In the genomic region with DNA sequence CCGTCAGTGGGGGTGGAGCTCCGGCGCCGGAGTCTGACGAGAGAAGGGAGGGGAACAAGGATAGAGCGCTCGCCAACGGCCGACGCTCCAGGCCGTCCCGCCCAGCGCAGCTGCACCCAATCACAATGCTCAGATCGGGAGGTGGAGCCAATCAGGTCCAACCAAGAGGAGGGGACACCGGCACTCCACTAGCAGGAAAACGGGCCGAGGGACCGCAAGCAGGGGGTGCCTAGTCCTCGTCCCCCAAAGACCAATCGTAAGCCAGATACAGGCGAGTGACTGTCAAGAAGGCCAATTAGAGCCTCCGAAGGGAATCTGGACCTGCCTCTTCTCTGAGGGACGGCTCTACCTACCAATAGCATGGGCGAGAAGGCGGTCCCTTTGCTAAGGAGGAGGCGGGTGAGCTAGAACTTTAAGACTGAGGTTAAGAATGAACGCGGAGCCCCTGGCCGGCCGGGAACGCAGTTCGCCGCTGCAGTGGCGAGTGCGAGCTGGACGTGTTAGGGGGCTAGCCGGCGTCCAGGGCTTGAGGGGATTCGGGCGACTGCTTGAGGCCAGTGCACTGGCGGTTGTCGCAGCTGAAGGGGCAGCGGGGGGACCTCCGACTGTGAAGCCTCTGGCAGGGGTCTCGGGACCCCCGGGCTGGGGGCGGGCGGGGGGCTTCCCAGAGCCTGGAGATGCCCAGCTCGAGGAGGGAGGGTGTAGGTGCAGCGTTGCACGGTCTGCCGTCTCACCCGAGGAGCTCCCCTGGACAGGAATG, we compare ENCODE assay signal across 1 cellular context.
TF ChIP-seq lines count a peak whose summit lies in the region.

A gene with protein sequence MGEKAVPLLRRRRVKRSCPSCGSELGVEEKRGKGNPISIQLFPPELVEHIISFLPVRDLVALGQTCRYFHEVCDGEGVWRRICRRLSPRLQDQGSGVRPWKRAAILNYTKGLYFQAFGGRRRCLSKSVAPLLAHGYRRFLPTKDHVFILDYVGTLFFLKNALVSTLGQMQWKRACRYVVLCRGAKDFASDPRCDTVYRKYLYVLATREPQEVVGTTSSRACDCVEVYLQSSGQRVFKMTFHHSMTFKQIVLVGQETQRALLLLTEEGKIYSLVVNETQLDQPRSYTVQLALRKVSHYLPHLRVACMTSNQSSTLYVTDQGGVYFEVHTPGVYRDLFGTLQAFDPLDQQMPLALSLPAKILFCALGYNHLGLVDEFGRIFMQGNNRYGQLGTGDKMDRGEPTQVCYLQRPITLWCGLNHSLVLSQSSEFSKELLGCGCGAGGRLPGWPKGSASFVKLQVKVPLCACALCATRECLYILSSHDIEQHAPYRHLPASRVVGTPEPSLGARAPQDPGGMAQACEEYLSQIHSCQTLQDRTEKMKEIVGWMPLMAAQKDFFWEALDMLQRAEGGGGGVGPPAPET (plus strand): TSS at position 63 of the 760 bp plus-strand sequence. CDS start 298 bp downstream, at position 361.

TF ChIP-seq in HepG2, 621 proteins besides CTCF, POLR2A, EP300 and RAD21 (continued from another document and continues in another):
- TF ChIP-seq, protein P1, sequence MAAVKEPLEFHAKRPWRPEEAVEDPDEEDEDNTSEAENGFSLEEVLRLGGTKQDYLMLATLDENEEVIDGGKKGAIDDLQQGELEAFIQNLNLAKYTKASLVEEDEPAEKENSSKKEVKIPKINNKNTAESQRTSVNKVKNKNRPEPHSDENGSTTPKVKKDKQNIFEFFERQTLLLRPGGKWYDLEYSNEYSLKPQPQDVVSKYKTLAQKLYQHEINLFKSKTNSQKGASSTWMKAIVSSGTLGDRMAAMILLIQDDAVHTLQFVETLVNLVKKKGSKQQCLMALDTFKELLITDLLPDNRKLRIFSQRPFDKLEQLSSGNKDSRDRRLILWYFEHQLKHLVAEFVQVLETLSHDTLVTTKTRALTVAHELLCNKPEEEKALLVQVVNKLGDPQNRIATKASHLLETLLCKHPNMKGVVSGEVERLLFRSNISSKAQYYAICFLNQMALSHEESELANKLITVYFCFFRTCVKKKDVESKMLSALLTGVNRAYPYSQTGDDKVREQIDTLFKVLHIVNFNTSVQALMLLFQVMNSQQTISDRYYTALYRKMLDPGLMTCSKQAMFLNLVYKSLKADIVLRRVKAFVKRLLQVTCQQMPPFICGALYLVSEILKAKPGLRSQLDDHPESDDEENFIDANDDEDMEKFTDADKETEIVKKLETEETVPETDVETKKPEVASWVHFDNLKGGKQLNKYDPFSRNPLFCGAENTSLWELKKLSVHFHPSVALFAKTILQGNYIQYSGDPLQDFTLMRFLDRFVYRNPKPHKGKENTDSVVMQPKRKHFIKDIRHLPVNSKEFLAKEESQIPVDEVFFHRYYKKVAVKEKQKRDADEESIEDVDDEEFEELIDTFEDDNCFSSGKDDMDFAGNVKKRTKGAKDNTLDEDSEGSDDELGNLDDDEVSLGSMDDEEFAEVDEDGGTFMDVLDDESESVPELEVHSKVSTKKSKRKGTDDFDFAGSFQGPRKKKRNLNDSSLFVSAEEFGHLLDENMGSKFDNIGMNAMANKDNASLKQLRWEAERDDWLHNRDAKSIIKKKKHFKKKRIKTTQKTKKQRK (IDR thresholded peaks at IDR 0.05; ENCODE audit: low read length): peak; percentile 99
- TF ChIP-seq SP5 (CRISPR knock-in tag; IDR thresholded peaks at IDR 0.05; ENCODE audit: borderline replicate concordance, low read depth): 0 out of 2 replicates have a peak, but pooled peaks have one; percentile 6
- no peak for TF ChIP-seq ZNF644 (CRISPR knock-in tag; IDR thresholded peaks at IDR 0.05; ENCODE audit: low read depth)
- no peak for TF ChIP-seq CBX1 (IDR thresholded peaks at IDR 0.05; ENCODE audit: low read depth)
- TF ChIP-seq, protein P2, sequence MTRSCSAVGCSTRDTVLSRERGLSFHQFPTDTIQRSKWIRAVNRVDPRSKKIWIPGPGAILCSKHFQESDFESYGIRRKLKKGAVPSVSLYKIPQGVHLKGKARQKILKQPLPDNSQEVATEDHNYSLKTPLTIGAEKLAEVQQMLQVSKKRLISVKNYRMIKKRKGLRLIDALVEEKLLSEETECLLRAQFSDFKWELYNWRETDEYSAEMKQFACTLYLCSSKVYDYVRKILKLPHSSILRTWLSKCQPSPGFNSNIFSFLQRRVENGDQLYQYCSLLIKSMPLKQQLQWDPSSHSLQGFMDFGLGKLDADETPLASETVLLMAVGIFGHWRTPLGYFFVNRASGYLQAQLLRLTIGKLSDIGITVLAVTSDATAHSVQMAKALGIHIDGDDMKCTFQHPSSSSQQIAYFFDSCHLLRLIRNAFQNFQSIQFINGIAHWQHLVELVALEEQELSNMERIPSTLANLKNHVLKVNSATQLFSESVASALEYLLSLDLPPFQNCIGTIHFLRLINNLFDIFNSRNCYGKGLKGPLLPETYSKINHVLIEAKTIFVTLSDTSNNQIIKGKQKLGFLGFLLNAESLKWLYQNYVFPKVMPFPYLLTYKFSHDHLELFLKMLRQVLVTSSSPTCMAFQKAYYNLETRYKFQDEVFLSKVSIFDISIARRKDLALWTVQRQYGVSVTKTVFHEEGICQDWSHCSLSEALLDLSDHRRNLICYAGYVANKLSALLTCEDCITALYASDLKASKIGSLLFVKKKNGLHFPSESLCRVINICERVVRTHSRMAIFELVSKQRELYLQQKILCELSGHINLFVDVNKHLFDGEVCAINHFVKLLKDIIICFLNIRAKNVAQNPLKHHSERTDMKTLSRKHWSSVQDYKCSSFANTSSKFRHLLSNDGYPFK (CRISPR knock-in tag; IDR thresholded peaks at IDR 0.05; ENCODE audit: borderline replicate concordance): no peak
- TF ChIP-seq ISL2 (CRISPR knock-in tag; IDR thresholded peaks at IDR 0.05): peak; percentile 19
- TF ChIP-seq NBN (conservative IDR thresholded peaks at IDR 0.05): no peak
- TF ChIP-seq KMT2B (CRISPR knock-in tag; IDR thresholded peaks at IDR 0.05): no peak
- TF ChIP-seq CREB1 (IDR thresholded peaks at IDR 0.05): peak; percentile 91
- TF ChIP-seq CREB1 (CRISPR knock-in tag; IDR thresholded peaks at IDR 0.05): peak; percentile 93
- peak; percentile 27; the same call in 1 of the 2 replicates for TF ChIP-seq ELF3 (CRISPR knock-in tag; IDR thresholded peaks at IDR 0.05)
- 0 out of 2 replicates have a peak, but pooled peaks have one; percentile 49 for TF ChIP-seq SIN3A (IDR thresholded peaks at IDR 0.05; ENCODE audit: borderline replicate concordance, low read depth, low read length)
- TF ChIP-seq RARA (CRISPR knock-in tag; IDR thresholded peaks at IDR 0.05): no peak
- peak; percentile 2 for TF ChIP-seq PHF5A (CRISPR knock-in tag; IDR thresholded peaks at IDR 0.05; ENCODE audit: low read depth, unreplicated experiment)
- TF ChIP-seq ZNF124 (CRISPR knock-in tag; IDR thresholded peaks at IDR 0.05): peak; percentile 48; the same call in 1 of the 2 replicates
- TF ChIP-seq, protein P3, sequence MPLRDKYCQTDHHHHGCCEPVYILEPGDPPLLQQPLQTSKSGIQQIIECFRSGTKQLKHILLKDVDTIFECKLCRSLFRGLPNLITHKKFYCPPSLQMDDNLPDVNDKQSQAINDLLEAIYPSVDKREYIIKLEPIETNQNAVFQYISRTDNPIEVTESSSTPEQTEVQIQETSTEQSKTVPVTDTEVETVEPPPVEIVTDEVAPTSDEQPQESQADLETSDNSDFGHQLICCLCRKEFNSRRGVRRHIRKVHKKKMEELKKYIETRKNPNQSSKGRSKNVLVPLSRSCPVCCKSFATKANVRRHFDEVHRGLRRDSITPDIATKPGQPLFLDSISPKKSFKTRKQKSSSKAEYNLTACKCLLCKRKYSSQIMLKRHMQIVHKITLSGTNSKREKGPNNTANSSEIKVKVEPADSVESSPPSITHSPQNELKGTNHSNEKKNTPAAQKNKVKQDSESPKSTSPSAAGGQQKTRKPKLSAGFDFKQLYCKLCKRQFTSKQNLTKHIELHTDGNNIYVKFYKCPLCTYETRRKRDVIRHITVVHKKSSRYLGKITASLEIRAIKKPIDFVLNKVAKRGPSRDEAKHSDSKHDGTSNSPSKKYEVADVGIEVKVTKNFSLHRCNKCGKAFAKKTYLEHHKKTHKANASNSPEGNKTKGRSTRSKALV (CRISPR knock-in tag; IDR thresholded peaks at IDR 0.05): no peak
- TF ChIP-seq, protein P4, sequence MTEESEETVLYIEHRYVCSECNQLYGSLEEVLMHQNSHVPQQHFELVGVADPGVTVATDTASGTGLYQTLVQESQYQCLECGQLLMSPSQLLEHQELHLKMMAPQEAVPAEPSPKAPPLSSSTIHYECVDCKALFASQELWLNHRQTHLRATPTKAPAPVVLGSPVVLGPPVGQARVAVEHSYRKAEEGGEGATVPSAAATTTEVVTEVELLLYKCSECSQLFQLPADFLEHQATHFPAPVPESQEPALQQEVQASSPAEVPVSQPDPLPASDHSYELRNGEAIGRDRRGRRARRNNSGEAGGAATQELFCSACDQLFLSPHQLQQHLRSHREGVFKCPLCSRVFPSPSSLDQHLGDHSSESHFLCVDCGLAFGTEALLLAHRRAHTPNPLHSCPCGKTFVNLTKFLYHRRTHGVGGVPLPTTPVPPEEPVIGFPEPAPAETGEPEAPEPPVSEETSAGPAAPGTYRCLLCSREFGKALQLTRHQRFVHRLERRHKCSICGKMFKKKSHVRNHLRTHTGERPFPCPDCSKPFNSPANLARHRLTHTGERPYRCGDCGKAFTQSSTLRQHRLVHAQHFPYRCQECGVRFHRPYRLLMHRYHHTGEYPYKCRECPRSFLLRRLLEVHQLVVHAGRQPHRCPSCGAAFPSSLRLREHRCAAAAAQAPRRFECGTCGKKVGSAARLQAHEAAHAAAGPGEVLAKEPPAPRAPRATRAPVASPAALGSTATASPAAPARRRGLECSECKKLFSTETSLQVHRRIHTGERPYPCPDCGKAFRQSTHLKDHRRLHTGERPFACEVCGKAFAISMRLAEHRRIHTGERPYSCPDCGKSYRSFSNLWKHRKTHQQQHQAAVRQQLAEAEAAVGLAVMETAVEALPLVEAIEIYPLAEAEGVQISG (CRISPR knock-in tag; IDR thresholded peaks at IDR 0.05): peak; percentile 9; the same call in 1 of the 2 replicates
- peak; percentile 38; the same call in 1 of the 2 replicates for TF ChIP-seq TSC22D2 (CRISPR knock-in tag; IDR thresholded peaks at IDR 0.05; ENCODE audit: borderline replicate concordance)
- TF ChIP-seq TCF7 (IDR thresholded peaks at IDR 0.05; ENCODE audit: low read depth): no peak
- 0 out of 2 replicates have a peak, but pooled peaks have one; percentile 38 for TF ChIP-seq PCBP1 (IDR thresholded peaks at IDR 0.05; ENCODE audit: borderline replicate concordance, low read depth, low read length)
- TF ChIP-seq SOX6 (IDR thresholded peaks at IDR 0.05): no peak
- TF ChIP-seq SOX6 (CRISPR knock-in tag; IDR thresholded peaks at IDR 0.05): 0 out of 2 replicates have a peak, but pooled peaks have one; percentile 23
- TF ChIP-seq ZNF430 (CRISPR knock-in tag; IDR thresholded peaks at IDR 0.05): 0 out of 2 replicates have a peak, but pooled peaks have one; percentile 28
- peak; percentile 81 for TF ChIP-seq CREM (IDR thresholded peaks at IDR 0.05)
- TF ChIP-seq CREM (CRISPR knock-in tag; IDR thresholded peaks at IDR 0.05): no peak
- TF ChIP-seq CBFB (CRISPR knock-in tag; IDR thresholded peaks at IDR 0.05): no peak
- TF ChIP-seq RBFOX2 (IDR thresholded peaks at IDR 0.05; ENCODE audit: low read depth, low read length): peak; percentile 47
- TF ChIP-seq SP2 (CRISPR knock-in tag; IDR thresholded peaks at IDR 0.05): peak; percentile 99
- peak; percentile 98 for TF ChIP-seq NFYC (CRISPR knock-in tag; IDR thresholded peaks at IDR 0.05)
- TF ChIP-seq ZFP41 (CRISPR knock-in tag; IDR thresholded peaks at IDR 0.05; ENCODE audit: borderline replicate concordance): no peak
- TF ChIP-seq, protein P5, sequence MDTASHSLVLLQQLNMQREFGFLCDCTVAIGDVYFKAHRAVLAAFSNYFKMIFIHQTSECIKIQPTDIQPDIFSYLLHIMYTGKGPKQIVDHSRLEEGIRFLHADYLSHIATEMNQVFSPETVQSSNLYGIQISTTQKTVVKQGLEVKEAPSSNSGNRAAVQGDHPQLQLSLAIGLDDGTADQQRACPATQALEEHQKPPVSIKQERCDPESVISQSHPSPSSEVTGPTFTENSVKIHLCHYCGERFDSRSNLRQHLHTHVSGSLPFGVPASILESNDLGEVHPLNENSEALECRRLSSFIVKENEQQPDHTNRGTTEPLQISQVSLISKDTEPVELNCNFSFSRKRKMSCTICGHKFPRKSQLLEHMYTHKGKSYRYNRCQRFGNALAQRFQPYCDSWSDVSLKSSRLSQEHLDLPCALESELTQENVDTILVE (CRISPR knock-in tag; IDR thresholded peaks at IDR 0.05): peak; percentile 3; the same call in 1 of the 2 replicates
- no peak for TF ChIP-seq ZNF572 (CRISPR knock-in tag; IDR thresholded peaks at IDR 0.05)
- TF ChIP-seq MAZ (IDR thresholded peaks at IDR 0.05; ENCODE audit: borderline replicate concordance, low read depth, low read length): peak; percentile 64; the same call in 1 of the 2 replicates
- no peak; the same call in none of the 2 replicates for TF ChIP-seq MAZ (CRISPR knock-in tag; IDR thresholded peaks at IDR 0.05; ENCODE audit: low read depth)
- TF ChIP-seq GATAD1 (CRISPR knock-in tag; IDR thresholded peaks at IDR 0.05): peak; percentile 60; the same call in 1 of the 2 replicates
- TF ChIP-seq ZNF607 (CRISPR knock-in tag; IDR thresholded peaks at IDR 0.05; ENCODE audit: borderline replicate concordance): 0 out of 2 replicates have a peak, but pooled peaks have one; percentile 3
- TF ChIP-seq SRSF1 (optimal IDR thresholded peaks at IDR 0.05; ENCODE audit: low read depth, low read length): peak; percentile 41
- TF ChIP-seq, protein P6, sequence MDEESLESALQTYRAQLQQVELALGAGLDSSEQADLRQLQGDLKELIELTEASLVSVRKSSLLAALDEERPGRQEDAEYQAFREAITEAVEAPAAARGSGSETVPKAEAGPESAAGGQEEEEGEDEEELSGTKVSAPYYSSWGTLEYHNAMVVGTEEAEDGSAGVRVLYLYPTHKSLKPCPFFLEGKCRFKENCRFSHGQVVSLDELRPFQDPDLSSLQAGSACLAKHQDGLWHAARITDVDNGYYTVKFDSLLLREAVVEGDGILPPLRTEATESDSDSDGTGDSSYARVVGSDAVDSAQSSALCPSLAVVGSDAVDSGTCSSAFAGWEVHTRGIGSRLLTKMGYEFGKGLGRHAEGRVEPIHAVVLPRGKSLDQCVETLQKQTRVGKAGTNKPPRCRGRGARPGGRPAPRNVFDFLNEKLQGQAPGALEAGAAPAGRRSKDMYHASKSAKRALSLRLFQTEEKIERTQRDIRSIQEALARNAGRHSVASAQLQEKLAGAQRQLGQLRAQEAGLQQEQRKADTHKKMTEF (CRISPR knock-in tag; IDR thresholded peaks at IDR 0.05): peak; percentile 62
- peak; percentile 57; the same call in 1 of the 2 replicates for TF ChIP-seq KAT8 (CRISPR knock-in tag; IDR thresholded peaks at IDR 0.05)
